In genomic region chr6:101578306-101578705, GRCh38 we compare ENCODE assay signal across 18 cellular contexts.
"Had no signal": no experiment of that assay in that cellular context is flagged by ENCODE, and none has a peak within 500 bp of the region (broad histone marks: within the 10 kb centered on the region; RNA-seq: fewer than 3 reads in every experiment).

No MANE protein-coding gene starts in this region.

- H3K4me3 ChIP-seq: left lung, right lobe of liver, skin epidermis, stomach, suprapubic skin, tibial nerve had no signal

- H3K4me1 ChIP-seq: left lung, right lobe of liver, stomach, suprapubic skin, tibial nerve had no signal

- H3K27ac ChIP-seq: left lung, right lobe of liver, skin epidermis, stomach, suprapubic skin, tibial nerve had no signal

- DNase-seq: activated CD4-positive, alpha-beta T cell treated with anti-CD3 and anti-CD28 coated beads, Interleukin-2, amount 10 ng/mL, durations not matched to agents 7 days and 5 days; activated CD8-positive, alpha-beta T cell treated with anti-CD3 and anti-CD28 coated beads, Interleukin-2, amount 10 ng/mL, durations not matched to agents 7 days and 5 days; activated gamma-delta T cell; activated naive CD4-positive, alpha-beta T cell treated with anti-CD3 and anti-CD28 coated beads, Interleukin-2, amount 50 U/mL, for 16 hours; activated naive CD8-positive, alpha-beta T cell treated with anti-CD3 and anti-CD28 coated beads, Interleukin-2, amount 50 U/mL, for 24 hours; effector CD4-positive, alpha-beta T cell; erythroblast; foreskin fibroblast; kidney glomerular epithelial cell; left lung; naive thymus-derived CD4-positive, alpha-beta T cell; occipital lobe; right lobe of liver; stimulated activated CD4-positive, alpha-beta T cell treated with anti-CD3 and anti-CD28 coated beads, Interleukin-1b, Interleukin-23, amount 100 ng/mL, for 48 hours; stomach had no signal

- ATAC-seq: activated CD8-positive, alpha-beta T cell treated with anti-CD3 and anti-CD28 coated beads, Interleukin-2, amount 10 ng/mL, durations not matched to agents 7 days and 5 days; activated naive CD8-positive, alpha-beta T cell treated with anti-CD3 and anti-CD28 coated beads, Interleukin-2, amount 50 U/mL, for 24 hours; left lung; naive thymus-derived CD4-positive, alpha-beta T cell; right lobe of liver had no signal

- H3K27me3 ChIP-seq: left lung, right lobe of liver, stomach, suprapubic skin, tibial nerve had no signal

- H3K9me3 ChIP-seq: left lung, right lobe of liver, stomach, suprapubic skin, tibial nerve had no signal

- H3K36me3 ChIP-seq: left lung, right lobe of liver, stomach, suprapubic skin, tibial nerve had no signal
